ENCODE assay signal across 20 cellular contexts in genomic region chr2:200472853-200473464, GRCh38. TPM values are rescaled to one million over a fixed set of nuclear protein-coding genes. Genes with fewer than 3 reads are reported as not detected.
DNase-seq lines count a peak whose midpoint lies in the region; ATAC-seq and TF ChIP-seq lines count a peak whose summit lies in the region.
"Had no signal": no experiment of that assay in that cellular context is flagged by ENCODE, and none has a peak within 500 bp of the region (broad histone marks: within the 10 kb centered on the region; RNA-seq: fewer than 3 reads in every experiment).

No MANE protein-coding gene starts in this region.

- no peaks in the 10 kb centered on the region for H3K4me1 ChIP-seq in left lung
- H3K4me1 ChIP-seq in A673 (ENCODE audit: insufficient read depth, low read length, poor library complexity, severe bottlenecking) = no peaks in the 10 kb centered on the region
- H3K4me1 ChIP-seq: Peyer's patch had no signal

- no peaks in the 10 kb centered on the region for H3K9me3 ChIP-seq in left lung
- no peaks in the 10 kb centered on the region for H3K9me3 ChIP-seq in A673 (ENCODE audit: low read depth, low read length, poor library complexity, severe bottlenecking)
- H3K9me3 ChIP-seq: BE2C, Peyer's patch had no signal

- TF ChIP-seq CTCF in activated CD8-positive, alpha-beta T cell treated with anti-CD3 and anti-CD28 coated beads for 36 hours (IDR thresholded peaks at IDR 0.05) = no peak
- TF ChIP-seq CTCF in progenitor cell of endocrine pancreas (IDR thresholded peaks at IDR 0.05; ENCODE audit: unreplicated experiment) (no peak), left lung (IDR thresholded peaks at IDR 0.05) (no peak), A673 (conservative IDR thresholded peaks at IDR 0.05; ENCODE audit: low read depth, low read length) (no peak)

- H3K27me3 ChIP-seq in left lung (no peaks in the 10 kb centered on the region), A673 (replicated peaks; ENCODE audit: insufficient read depth, low read depth, low read length, poor library complexity) (no peaks in the 10 kb centered on the region)
- H3K27me3 ChIP-seq: BE2C, Peyer's patch had no signal

- H3K36me3 ChIP-seq in left lung (peaks cover 0 to 85% of the 10 kb centered on the region in 2 donors), A673 (ENCODE audit: insufficient read depth, low read length, poor library complexity, severe bottlenecking) (no peaks in the 10 kb centered on the region)

- DNase-seq in activated CD8-positive, alpha-beta T cell treated with anti-CD3 and anti-CD28 coated beads, Interleukin-2, amount 10 ng/mL, durations not matched to agents 7 days and 5 days = no peak
- no peak for DNase-seq in activated CD8-positive, alpha-beta T cell treated with anti-CD3 and anti-CD28 coated beads for 36 hours
- peak; percentile 30 for DNase-seq in kidney tubule cell (ENCODE audit: low spot score)
- no peak for DNase-seq in progenitor cell of endocrine pancreas (ENCODE audit: low spot score, unreplicated experiment)
- DNase-seq in left lung = no peak
- DNase-seq in activated CD4-positive, alpha-beta T cell treated with anti-CD3 and anti-CD28 coated beads for 36 hours = no peak
- DNase-seq in A673 (ENCODE audit: low spot score) = no peak
- DNase-seq: BE2C; Calu3; CD4-positive, alpha-beta T cell; DMS53; HCEC 1CT; KBM-7; NCI-H146; NCI-H2081 treated with DMSO at 0.1 percent for 48 hours; NCI-H524; Peyer's patch had no signal

- H3K9me3 Mint-ChIP-seq in activated CD8-positive, alpha-beta T cell treated with anti-CD3 and anti-CD28 coated beads, Interleukin-2, amount 10 ng/mL, durations not matched to agents 7 days and 5 days (ENCODE audit: insufficient read depth) = no peaks in the 10 kb centered on the region
- no peaks in the 10 kb centered on the region for H3K9me3 Mint-ChIP-seq in activated CD8-positive, alpha-beta T cell treated with anti-CD3 and anti-CD28 coated beads for 36 hours
- no peaks in the 10 kb centered on the region for H3K9me3 Mint-ChIP-seq in progenitor cell of endocrine pancreas (ENCODE audit: low read depth)
- no peaks in the 10 kb centered on the region for H3K9me3 Mint-ChIP-seq in activated CD4-positive, alpha-beta T cell treated with anti-CD3 and anti-CD28 coated beads for 36 hours (ENCODE audit: low read depth)
- H3K9me3 Mint-ChIP-seq: CD4-positive, alpha-beta T cell had no signal

- H3K27ac ChIP-seq in left lung = no peak overlapping the region
- H3K27ac ChIP-seq in A673 (ENCODE audit: low read depth, low read length, poor library complexity, severe bottlenecking) = no peak overlapping the region
- H3K27ac ChIP-seq: 22Rv1, Peyer's patch had no signal

- POLR2A ChIA-PET in activated CD8-positive, alpha-beta T cell treated with anti-CD3 and anti-CD28 coated beads, Interleukin-2, amount 10 ng/mL, durations not matched to agents 7 days and 5 days (lab: Charles Lee) = no interaction called here
- POLR2A ChIA-PET in activated CD8-positive, alpha-beta T cell treated with anti-CD3 and anti-CD28 coated beads for 36 hours (lab: Charles Lee) = no interaction called here
- POLR2A ChIA-PET in activated CD4-positive, alpha-beta T cell treated with anti-CD3 and anti-CD28 coated beads for 36 hours (lab: Charles Lee) = no interaction called here
- POLR2A ChIA-PET in A673 (lab: Charles Lee; ENCODE audit: low non-redundant PET) = no interaction called here

- intact Hi-C loops in activated CD8-positive, alpha-beta T cell treated with anti-CD3 and anti-CD28 coated beads for 36 hours (cut with micrococcal nuclease) = no loop called here
- intact Hi-C loops in left lung (cut with DNase I) = no loop called here
- intact Hi-C loops in activated CD4-positive, alpha-beta T cell treated with anti-CD3 and anti-CD28 coated beads for 36 hours (cut with DNase I, micrococcal nuclease) = no loop called here
- intact Hi-C loops in A673 (cut with micrococcal nuclease; ENCODE audit: unreplicated experiment) = no loop called here

- H3K27ac Mint-ChIP-seq in activated CD8-positive, alpha-beta T cell treated with anti-CD3 and anti-CD28 coated beads, Interleukin-2, amount 10 ng/mL, durations not matched to agents 7 days and 5 days = peak overlapping the region; percentile 19
- H3K27ac Mint-ChIP-seq in activated CD8-positive, alpha-beta T cell treated with anti-CD3 and anti-CD28 coated beads for 36 hours = no peak overlapping the region
- peak overlapping the region; percentile 4 for H3K27ac Mint-ChIP-seq in progenitor cell of endocrine pancreas
- H3K27ac Mint-ChIP-seq in activated CD4-positive, alpha-beta T cell treated with anti-CD3 and anti-CD28 coated beads for 36 hours = no peak overlapping the region
- H3K27ac Mint-ChIP-seq: CD4-positive, alpha-beta T cell had no signal

- peaks cover 19% of the 10 kb centered on the region for H3K4me1 Mint-ChIP-seq in activated CD8-positive, alpha-beta T cell treated with anti-CD3 and anti-CD28 coated beads, Interleukin-2, amount 10 ng/mL, durations not matched to agents 7 days and 5 days (ENCODE audit: low read depth)
- H3K4me1 Mint-ChIP-seq in activated CD8-positive, alpha-beta T cell treated with anti-CD3 and anti-CD28 coated beads for 36 hours (ENCODE audit: low read depth) = peaks cover 22% of the 10 kb centered on the region
- peaks cover 10% of the 10 kb centered on the region for H3K4me1 Mint-ChIP-seq in progenitor cell of endocrine pancreas (ENCODE audit: low read depth)
- H3K4me1 Mint-ChIP-seq in activated CD4-positive, alpha-beta T cell treated with anti-CD3 and anti-CD28 coated beads for 36 hours = peaks cover 24% of the 10 kb centered on the region

- peaks cover 36% of the 10 kb centered on the region for H3K36me3 Mint-ChIP-seq in activated CD8-positive, alpha-beta T cell treated with anti-CD3 and anti-CD28 coated beads, Interleukin-2, amount 10 ng/mL, durations not matched to agents 7 days and 5 days (ENCODE audit: low read depth)
- no peaks in the 10 kb centered on the region for H3K36me3 Mint-ChIP-seq in activated CD8-positive, alpha-beta T cell treated with anti-CD3 and anti-CD28 coated beads for 36 hours (ENCODE audit: low read depth)
- peaks cover 47% of the 10 kb centered on the region for H3K36me3 Mint-ChIP-seq in progenitor cell of endocrine pancreas (ENCODE audit: insufficient read depth)
- H3K36me3 Mint-ChIP-seq in activated CD4-positive, alpha-beta T cell treated with anti-CD3 and anti-CD28 coated beads for 36 hours (ENCODE audit: low read depth) = peaks cover 2% of the 10 kb centered on the region

- BruUV-seq in A673 (replicated peaks; lab: Mats Ljungman, UMichigan) = no TSS peak

- H3K4me3 Mint-ChIP-seq in activated CD8-positive, alpha-beta T cell treated with anti-CD3 and anti-CD28 coated beads, Interleukin-2, amount 10 ng/mL, durations not matched to agents 7 days and 5 days = no peak overlapping the region
- no peak overlapping the region for H3K4me3 Mint-ChIP-seq in activated CD8-positive, alpha-beta T cell treated with anti-CD3 and anti-CD28 coated beads for 36 hours
- H3K4me3 Mint-ChIP-seq in progenitor cell of endocrine pancreas (ENCODE audit: low read depth) = no peak overlapping the region
- no peak overlapping the region for H3K4me3 Mint-ChIP-seq in activated CD4-positive, alpha-beta T cell treated with anti-CD3 and anti-CD28 coated beads for 36 hours
- H3K4me3 Mint-ChIP-seq: CD4-positive, alpha-beta T cell had no signal

- no peak overlapping the region for H3K4me3 ChIP-seq in left lung
- H3K4me3 ChIP-seq in A673 (ENCODE audit: low read depth, low read length, poor library complexity, severe bottlenecking) = no peak overlapping the region
- H3K4me3 ChIP-seq: Peyer's patch had no signal

- no peak for ATAC-seq in activated CD8-positive, alpha-beta T cell treated with anti-CD3 and anti-CD28 coated beads, Interleukin-2, amount 10 ng/mL, durations not matched to agents 7 days and 5 days
- no peak for ATAC-seq in activated CD8-positive, alpha-beta T cell treated with anti-CD3 and anti-CD28 coated beads for 36 hours
- ATAC-seq in HG02642 (IDR thresholded peaks at IDR 0.05; ENCODE audit: poor library complexity, unreplicated experiment) (peak; percentile 30), left lung (no peak)
- no peak for ATAC-seq in activated CD4-positive, alpha-beta T cell treated with anti-CD3 and anti-CD28 coated beads for 36 hours
- ATAC-seq: Right ventricle myocardium inferior had no signal

- no peaks in the 10 kb centered on the region for H3K27me3 Mint-ChIP-seq in activated CD8-positive, alpha-beta T cell treated with anti-CD3 and anti-CD28 coated beads, Interleukin-2, amount 10 ng/mL, durations not matched to agents 7 days and 5 days (ENCODE audit: low read depth)
- no peaks in the 10 kb centered on the region for H3K27me3 Mint-ChIP-seq in activated CD8-positive, alpha-beta T cell treated with anti-CD3 and anti-CD28 coated beads for 36 hours
- H3K27me3 Mint-ChIP-seq in progenitor cell of endocrine pancreas = no peaks in the 10 kb centered on the region
- no peaks in the 10 kb centered on the region for H3K27me3 Mint-ChIP-seq in activated CD4-positive, alpha-beta T cell treated with anti-CD3 and anti-CD28 coated beads for 36 hours
- H3K27me3 Mint-ChIP-seq: CD4-positive, alpha-beta T cell had no signal

- CTCF ChIA-PET in activated CD8-positive, alpha-beta T cell treated with anti-CD3 and anti-CD28 coated beads, Interleukin-2, amount 10 ng/mL, durations not matched to agents 7 days and 5 days (lab: Charles Lee) = interaction anchor here (0.8 to 5.3 kb wide), 4 partner anchors 11 to 494 kb away, joined by 3 to 58 read pairs (median 28); no protein-coding TSS in a partner anchor
- CTCF ChIA-PET in activated CD8-positive, alpha-beta T cell treated with anti-CD3 and anti-CD28 coated beads for 36 hours (lab: Charles Lee) = interaction anchor here (3.1 to 4.1 kb wide), 3 partner anchors 10 to 494 kb away, joined by 15 to 50 read pairs (median 16); no protein-coding TSS in a partner anchor
- CTCF ChIA-PET in activated CD4-positive, alpha-beta T cell treated with anti-CD3 and anti-CD28 coated beads for 36 hours (lab: Charles Lee) = interaction anchor here (1.0 to 3.1 kb wide), 6 partner anchors 8 to 493 kb away, joined by 3 to 14 read pairs (median 5); partner anchors contain the start of gene SPATS2L
- CTCF ChIA-PET in A673 (lab: Charles Lee) = no interaction called here

RNA-seq across cellular contexts. Expression of gene KCTD18, which starts 36.9 kb away (rescaled TPM):
- total RNA-seq in activated CD8-positive, alpha-beta T cell treated with anti-CD3 and anti-CD28 coated beads, Interleukin-2, amount 10 ng/mL, durations not matched to agents 7 days and 5 days = 10 to 100 TPM; 14.3 to 14.8 TPM
- 10 to 100 TPM; 15.2 to 16.7 TPM for total RNA-seq in activated CD8-positive, alpha-beta T cell treated with anti-CD3 and anti-CD28 coated beads for 36 hours
- total RNA-seq in progenitor cell of endocrine pancreas (7.3 and 10.0 TPM in 2 replicates), left lung (10 to 100 TPM; 13.8 to 14.3 TPM), A673 (2021) (12.2 and 15.6 TPM in 2 replicates)
- 10 to 100 TPM; 15.9 to 17.4 TPM for total RNA-seq in activated CD4-positive, alpha-beta T cell treated with anti-CD3 and anti-CD28 coated beads for 36 hours

RNA-seq across cellular contexts. Expression of gene SGO2, which starts 53.0 kb away (rescaled TPM):
- total RNA-seq in activated CD8-positive, alpha-beta T cell treated with anti-CD3 and anti-CD28 coated beads, Interleukin-2, amount 10 ng/mL, durations not matched to agents 7 days and 5 days = 10 to 100 TPM; 54.4 to 56.5 TPM
- total RNA-seq in activated CD8-positive, alpha-beta T cell treated with anti-CD3 and anti-CD28 coated beads for 36 hours = 10 to 100 TPM; 50.2 to 58.4 TPM
- total RNA-seq in progenitor cell of endocrine pancreas (13.1 and 14.1 TPM in 2 replicates), left lung (1 to 10 TPM; 3.6 to 7.2 TPM), A673 (2021) (35.2 and 37.3 TPM in 2 replicates)
- 10 to 100 TPM; 49.9 to 56.7 TPM for total RNA-seq in activated CD4-positive, alpha-beta T cell treated with anti-CD3 and anti-CD28 coated beads for 36 hours

Comparison
In these comparisons a context has a peak if more than half of its experiments do, and no peak if none do; other contexts are left out.
1. H3K27ac Mint-ChIP-seq: peak in activated CD8-positive, alpha-beta T cell treated with anti-CD3 and anti-CD28 coated beads, Interleukin-2, amount 10 ng/mL, durations not matched to agents 7 days and 5 days (single experiment) and progenitor cell of endocrine pancreas (single experiment); none in activated CD8-positive, alpha-beta T cell treated with anti-CD3 and anti-CD28 coated beads for 36 hours (single experiment) and activated CD4-positive, alpha-beta T cell treated with anti-CD3 and anti-CD28 coated beads for 36 hours (single experiment).